Comparison of ENCODE assay signal across 13 cellular contexts in genomic region chr17:28173071-28173561, GRCh38.
A peak's percentile ranks its signal among the peaks of the same experiment; 100 is the strongest.
DNase-seq lines count a peak whose midpoint lies in the region; ATAC-seq and TF ChIP-seq lines count a peak whose summit lies in the region.
"Had no signal": no experiment of that assay in that cellular context is flagged by ENCODE, and none has a peak within 500 bp of the region (broad histone marks: within the 10 kb centered on the region; RNA-seq: fewer than 3 reads in every experiment).

No MANE protein-coding gene starts in this region.

- no peak overlapping the region for H3K9ac ChIP-seq in endodermal cell (ENCODE audit: extremely low read depth, low read length, poor library complexity, severe bottlenecking)

- TF ChIP-seq CTCF in LNCaP clone FGC (IDR thresholded peaks at IDR 0.05; ENCODE audit: control insufficient read depth, extremely low read depth, insufficient read depth) = no peak
- no peak for TF ChIP-seq CTCF in endodermal cell (conservative IDR thresholded peaks at IDR 0.05)
- no peak for TF ChIP-seq CTCF in osteocyte (IDR thresholded peaks at IDR 0.05)

- H3K27ac ChIP-seq in endodermal cell (ENCODE audit: low read depth, low read length) = peak overlapping the region; percentile 0
- H3K27ac ChIP-seq: WERI-Rb-1 had no signal

- 20 to 26% methylated on average over 1 to 2 of the region's 2 CpGs for WGBS in endodermal cell (ENCODE audit: insufficient coverage in 1 of 2, insufficient read length in 1 of 2), 2 experiments

- no peaks in the 10 kb centered on the region for H3K9me3 ChIP-seq in endodermal cell (ENCODE audit: control insufficient read depth, low read length)
- H3K9me3 ChIP-seq: MG63 had no signal

- H3K4me1 Mint-ChIP-seq in endodermal cell (peaks cover 24% of the 10 kb centered on the region), osteocyte (ENCODE audit: unreplicated experiment) (peaks cover 48% of the 10 kb centered on the region)

- DNase-seq in DMS53 treated with DMSO at 0.1 percent for 48 hours (lab: John Stamatoyannopoulos, UW; ENCODE audit: unreplicated experiment) (peak; percentile 69), LNCaP clone FGC (ENCODE audit: low read depth) (peak; percentile 30), endodermal cell (no peak), osteocyte (ENCODE audit: extremely low spot score, unreplicated experiment) (no peak), posterior vena cava (ENCODE audit: low spot score) (no peak)
- DNase-seq: activated naive CD8-positive, alpha-beta T cell treated with anti-CD3 and anti-CD28 coated beads, Interleukin-2, amount 10 ng/mL, durations not matched to agents 7 days and 5 days; COR-L47; MG63; naive B cell; NCI-H526; WERI-Rb-1 had no signal

- H3K36me3 ChIP-seq in endodermal cell (ENCODE audit: control insufficient read depth, insufficient read depth, low read length) = peaks cover 49% of the 10 kb centered on the region

- H3K27ac Mint-ChIP-seq in endodermal cell = peak overlapping the region; percentile 57
- H3K27ac Mint-ChIP-seq in osteocyte (ENCODE audit: unreplicated experiment) = peak overlapping the region; percentile 69
- H3K27ac Mint-ChIP-seq: activated naive CD8-positive, alpha-beta T cell treated with anti-CD3 and anti-CD28 coated beads, Interleukin-2, amount 10 ng/mL, durations not matched to agents 7 days and 5 days; naive B cell had no signal

- no peak overlapping the region for H3K4me3 Mint-ChIP-seq in endodermal cell
- H3K4me3 Mint-ChIP-seq in osteocyte (ENCODE audit: unreplicated experiment) = no peak overlapping the region
- H3K4me3 Mint-ChIP-seq: activated naive CD8-positive, alpha-beta T cell treated with anti-CD3 and anti-CD28 coated beads, Interleukin-2, amount 10 ng/mL, durations not matched to agents 7 days and 5 days; naive B cell had no signal

- no peaks in the 10 kb centered on the region for H3K4me1 ChIP-seq in endodermal cell (ENCODE audit: control insufficient read depth, insufficient read depth, low read length)

- H3K36me3 Mint-ChIP-seq in endodermal cell (ENCODE audit: low read depth) (peaks cover 42% of the 10 kb centered on the region), osteocyte (ENCODE audit: unreplicated experiment) (peaks cover 33% of the 10 kb centered on the region)

- H3K27me3 Mint-ChIP-seq in endodermal cell (ENCODE audit: insufficient read depth) = no peaks in the 10 kb centered on the region
- no peaks in the 10 kb centered on the region for H3K27me3 Mint-ChIP-seq in osteocyte (ENCODE audit: unreplicated experiment)
- H3K27me3 Mint-ChIP-seq: activated naive CD8-positive, alpha-beta T cell treated with anti-CD3 and anti-CD28 coated beads, Interleukin-2, amount 10 ng/mL, durations not matched to agents 7 days and 5 days; naive B cell had no signal

- intact Hi-C loops in posterior vena cava (cut with DNase I) = loop anchor here in 1 of 2 donors (10.0 kb wide), 1 partner anchor 278 kb away; the partner anchor contains the start of gene LYRM9

- no peaks in the 10 kb centered on the region for H3K9me3 Mint-ChIP-seq in endodermal cell
- H3K9me3 Mint-ChIP-seq in osteocyte (ENCODE audit: unreplicated experiment) = no peaks in the 10 kb centered on the region
- H3K9me3 Mint-ChIP-seq: activated naive CD8-positive, alpha-beta T cell treated with anti-CD3 and anti-CD28 coated beads, Interleukin-2, amount 10 ng/mL, durations not matched to agents 7 days and 5 days; naive B cell had no signal

- ATAC-seq in HG02610 (IDR thresholded peaks at IDR 0.05; ENCODE audit: unreplicated experiment) (no peak), GM21737 (IDR thresholded peaks at IDR 0.05; ENCODE audit: unreplicated experiment) (no peak)

- no peaks in the 10 kb centered on the region for H3K27me3 ChIP-seq in endodermal cell (ENCODE audit: control insufficient read depth, insufficient read depth, low read length, poor library complexity, severe bottlenecking)
- H3K27me3 ChIP-seq: MG63 had no signal

- H3K4me3 ChIP-seq in LNCaP clone FGC (ENCODE audit: low read depth, low read length) = no peak overlapping the region
- no peak overlapping the region for H3K4me3 ChIP-seq in endodermal cell (ENCODE audit: low read length)
- H3K4me3 ChIP-seq: MG63 had no signal

Comparison
In these comparisons a context has a peak if more than half of its experiments do, and no peak if none do; other contexts are left out.
1. DNase-seq: peak in DMS53 treated with DMSO at 0.1 percent for 48 hours (single experiment) and LNCaP clone FGC (single experiment); none in endodermal cell (single experiment), osteocyte (single experiment) and posterior vena cava (single experiment).